ENCODE assay signal across 20 cellular contexts in genomic region chr16:27701381-27701780, GRCh38.
"Had no signal": no experiment of that assay in that cellular context is flagged by ENCODE, and none has a peak within 500 bp of the region (broad histone marks: within the 10 kb centered on the region; RNA-seq: fewer than 3 reads in every experiment).

No MANE protein-coding gene starts in this region.

- H3K9me3 ChIP-seq: esophagus muscularis mucosa, gastroesophageal sphincter, lower lobe of right lung, neutrophil, pancreas had no signal

- H3K4me3 Mint-ChIP-seq: activated CD4-positive, alpha-beta T cell treated with anti-CD3 and anti-CD28 coated beads for 36 hours; activated CD8-positive, alpha-beta T cell treated with anti-CD3 and anti-CD28 coated beads, Interleukin-2, amount 10 ng/mL, durations not matched to agents 7 days and 5 days; activated naive CD4-positive, alpha-beta T cell treated with anti-CD3 and anti-CD28 coated beads, Interleukin-2, amount 10 ng/mL, durations not matched to agents 7 days and 5 days; activated naive CD8-positive, alpha-beta T cell treated with anti-CD3 and anti-CD28 coated beads, Interleukin-2, amount 50 U/mL, for 24 hours; activated T-cell treated with anti-CD3 and anti-CD28 coated beads, Interleukin-2, amount 50 U/mL, for 24 hours; natural killer cell treated with Interleukin-12 subunit alpha and Interleukin-12 subunit beta and Interleukin-15 and Interleukin-18, amount 100 ng/mL, for 72 hours; T-helper 2 cell treated with Interferon-gamma antibody and Interleukin-4, amounts not matched to agents 5 μg/mL and 100 μg/mL, for 36 hours; type B pancreatic cell; WTC11 had no signal

- H3K27ac Mint-ChIP-seq: activated CD4-positive, alpha-beta T cell treated with anti-CD3 and anti-CD28 coated beads for 36 hours; activated CD8-positive, alpha-beta T cell treated with anti-CD3 and anti-CD28 coated beads, Interleukin-2, amount 10 ng/mL, durations not matched to agents 7 days and 5 days; activated naive CD4-positive, alpha-beta T cell treated with anti-CD3 and anti-CD28 coated beads, Interleukin-2, amount 10 ng/mL, durations not matched to agents 7 days and 5 days; activated naive CD8-positive, alpha-beta T cell treated with anti-CD3 and anti-CD28 coated beads, Interleukin-2, amount 50 U/mL, for 24 hours; activated T-cell treated with anti-CD3 and anti-CD28 coated beads, Interleukin-2, amount 50 U/mL, for 24 hours; activated T-helper 2 cell treated with anti-CD3 and anti-CD28 coated beads, Interferon-gamma antibody, Interleukin-2, Interleukin-4, amounts not matched to agents 10 μg/mL and 5 μg/mL and 100 μg/mL, durations not matched to agents 14 hours and 24 hours and 36 hours; natural killer cell treated with Interleukin-12 subunit alpha and Interleukin-12 subunit beta and Interleukin-15 and Interleukin-18, amount 100 ng/mL, for 72 hours; T-helper 2 cell treated with Interferon-gamma antibody and Interleukin-4, amounts not matched to agents 5 μg/mL and 100 μg/mL, for 36 hours; type B pancreatic cell; WTC11 had no signal

- H3K4me3 ChIP-seq: esophagus muscularis mucosa, gastroesophageal sphincter, lower lobe of right lung, pancreas, SK-N-MC had no signal

- H3K4me1 ChIP-seq: esophagus muscularis mucosa, gastroesophageal sphincter, lower lobe of right lung, pancreas had no signal

- H3K9me3 Mint-ChIP-seq: activated naive CD4-positive, alpha-beta T cell treated with anti-CD3 and anti-CD28 coated beads, Interleukin-2, amount 10 ng/mL, durations not matched to agents 7 days and 5 days; activated naive CD8-positive, alpha-beta T cell treated with anti-CD3 and anti-CD28 coated beads, Interleukin-2, amount 50 U/mL, for 24 hours; activated T-helper 2 cell treated with anti-CD3 and anti-CD28 coated beads, Interferon-gamma antibody, Interleukin-2, Interleukin-4, amounts not matched to agents 10 μg/mL and 5 μg/mL and 100 μg/mL, durations not matched to agents 14 hours and 24 hours and 36 hours; natural killer cell treated with Interleukin-12 subunit alpha and Interleukin-12 subunit beta and Interleukin-15 and Interleukin-18, amount 100 ng/mL, for 72 hours; T-helper 2 cell treated with Interferon-gamma antibody and Interleukin-4, amounts not matched to agents 5 μg/mL and 100 μg/mL, for 36 hours; type B pancreatic cell had no signal

- H3K27ac ChIP-seq: brain microvascular endothelial cell, esophagus muscularis mucosa, gastroesophageal sphincter, lower lobe of right lung, neutrophil, pancreas, SK-N-MC had no signal

- ATAC-seq: activated CD4-positive, alpha-beta T cell treated with anti-CD3 and anti-CD28 coated beads for 36 hours; activated CD8-positive, alpha-beta T cell treated with anti-CD3 and anti-CD28 coated beads, Interleukin-2, amount 10 ng/mL, durations not matched to agents 7 days and 5 days; activated naive CD8-positive, alpha-beta T cell treated with anti-CD3 and anti-CD28 coated beads, Interleukin-2, amount 50 U/mL, for 24 hours; gastroesophageal sphincter; lower lobe of right lung; natural killer cell treated with Interleukin-12 subunit alpha and Interleukin-12 subunit beta and Interleukin-15 and Interleukin-18, amount 100 ng/mL, for 72 hours; pancreas; stimulated activated naive CD8-positive, alpha-beta T cell treated with anti-CD3 and anti-CD28 coated beads, Interleukin-15, Interleukin-2, amounts not matched to agents 100 U/mL and 50 U/mL, for 24 hours; WTC11 had no signal

- H3K36me3 Mint-ChIP-seq: activated naive CD4-positive, alpha-beta T cell treated with anti-CD3 and anti-CD28 coated beads, Interleukin-2, amount 10 ng/mL, durations not matched to agents 7 days and 5 days; natural killer cell treated with Interleukin-12 subunit alpha and Interleukin-12 subunit beta and Interleukin-15 and Interleukin-18, amount 100 ng/mL, for 72 hours had no signal

- H3K4me1 Mint-ChIP-seq: activated CD4-positive, alpha-beta T cell treated with anti-CD3 and anti-CD28 coated beads for 36 hours; activated naive CD4-positive, alpha-beta T cell treated with anti-CD3 and anti-CD28 coated beads, Interleukin-2, amount 10 ng/mL, durations not matched to agents 7 days and 5 days; activated naive CD8-positive, alpha-beta T cell treated with anti-CD3 and anti-CD28 coated beads, Interleukin-2, amount 50 U/mL, for 24 hours had no signal

- H3K27me3 Mint-ChIP-seq: activated CD4-positive, alpha-beta T cell treated with anti-CD3 and anti-CD28 coated beads for 36 hours; activated naive CD4-positive, alpha-beta T cell treated with anti-CD3 and anti-CD28 coated beads, Interleukin-2, amount 10 ng/mL, durations not matched to agents 7 days and 5 days; activated naive CD8-positive, alpha-beta T cell treated with anti-CD3 and anti-CD28 coated beads, Interleukin-2, amount 50 U/mL, for 24 hours; activated T-cell treated with anti-CD3 and anti-CD28 coated beads, Interleukin-2, amount 50 U/mL, for 24 hours; natural killer cell treated with Interleukin-12 subunit alpha and Interleukin-12 subunit beta and Interleukin-15 and Interleukin-18, amount 100 ng/mL, for 72 hours; type B pancreatic cell had no signal

- H3K27me3 ChIP-seq: brain microvascular endothelial cell, esophagus muscularis mucosa, gastroesophageal sphincter, neutrophil, pancreas had no signal

- DNase-seq: activated CD4-positive, alpha-beta T cell treated with anti-CD3 and anti-CD28 coated beads for 36 hours; activated CD8-positive, alpha-beta T cell treated with anti-CD3 and anti-CD28 coated beads, Interleukin-2, amount 10 ng/mL, durations not matched to agents 7 days and 5 days; activated naive CD4-positive, alpha-beta T cell treated with anti-CD3 and anti-CD28 coated beads, Interleukin-2, amount 10 ng/mL, durations not matched to agents 7 days and 5 days; activated naive CD8-positive, alpha-beta T cell treated with anti-CD3 and anti-CD28 coated beads, Interleukin-2, amount 50 U/mL, for 24 hours; activated T-cell treated with anti-CD3 and anti-CD28 coated beads, Interleukin-2, amount 50 U/mL, for 24 hours; brain microvascular endothelial cell; effector CD8-positive, alpha-beta T cell; lower lobe of right lung; stimulated activated CD4-positive, alpha-beta T cell treated with anti-CD3 and anti-CD28 coated beads, Interleukin-2, amount 100 ng/mL, for 24 hours; stimulated activated naive CD8-positive, alpha-beta T cell treated with anti-CD3 and anti-CD28 coated beads, Interleukin-15, Interleukin-2, amounts not matched to agents 100 U/mL and 50 U/mL, for 24 hours had no signal
